In the genomic region with DNA sequence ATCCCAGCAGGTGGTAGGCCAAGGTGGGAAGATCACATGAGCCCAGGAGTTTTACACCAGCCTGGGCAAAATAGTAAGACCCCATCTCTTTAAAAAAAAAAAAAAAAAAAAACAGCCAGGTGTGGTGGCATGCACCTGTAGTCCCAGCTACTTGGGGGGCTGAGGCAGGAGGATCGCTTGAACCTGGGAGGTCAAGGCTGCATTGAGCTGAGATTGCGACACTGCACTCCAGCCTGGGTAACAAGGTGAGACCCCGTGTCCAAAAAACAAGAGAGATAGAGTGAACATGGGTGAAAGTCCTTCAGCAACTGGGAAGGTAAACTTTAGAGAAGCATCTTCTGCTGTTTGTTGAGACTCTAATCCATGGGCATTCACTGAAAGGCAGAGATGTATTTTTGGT, we compare ENCODE assay signal across 19 cellular contexts.
"Had no signal": no experiment of that assay in that cellular context is flagged by ENCODE, and none has a peak within 500 bp of the region (broad histone marks: within the 10 kb centered on the region; RNA-seq: fewer than 3 reads in every experiment).

No MANE protein-coding gene starts in this region.

- ATAC-seq: K562 had no signal

- DNase-seq: Kasumi-1, MM.1S, NCI-H1092 treated with DMSO at 0.1 percent for 48 hours, NCI-H1436, NCI-H1694, NCI-H187 treated with DMSO at 0.1 percent for 48 hours, NCI-H2029 treated with DMSO at 0.1 percent for 48 hours, NCI-H2171 treated with DMSO at 0.1 percent for 48 hours, NCI-H345, NCI-H524, NCI-H526 treated with DMSO at 0.1 percent for 48 hours, NCI-H748 treated with DMSO at 0.1 percent for 48 hours, Right ventricle myocardium superior, RPMI8226, SIG-M5 had no signal

- H3K27ac ChIP-seq: KMS-11, SJSA1, SK-N-MC had no signal

- H3K9me3 ChIP-seq: SJSA1 had no signal

- H3K36me3 ChIP-seq: SJSA1 had no signal

- H3K4me3 ChIP-seq: K562, SJSA1, SK-N-MC had no signal

- H3K9ac ChIP-seq: KMS-11 had no signal

- H3K4me1 ChIP-seq: SJSA1 had no signal

- H3K4me2 ChIP-seq: KMS-11 had no signal
